Comparison of ENCODE assay signal across 8 cellular contexts in genomic region chr11:107858217-107859070, GRCh38. TPM values are rescaled to one million over a fixed set of nuclear protein-coding genes. Genes with fewer than 3 reads are reported as not detected.
A peak's percentile ranks its signal among the peaks of the same experiment; 100 is the strongest.
DNase-seq lines count a peak whose midpoint lies in the region; ATAC-seq and TF ChIP-seq lines count a peak whose summit lies in the region.

A gene with protein sequence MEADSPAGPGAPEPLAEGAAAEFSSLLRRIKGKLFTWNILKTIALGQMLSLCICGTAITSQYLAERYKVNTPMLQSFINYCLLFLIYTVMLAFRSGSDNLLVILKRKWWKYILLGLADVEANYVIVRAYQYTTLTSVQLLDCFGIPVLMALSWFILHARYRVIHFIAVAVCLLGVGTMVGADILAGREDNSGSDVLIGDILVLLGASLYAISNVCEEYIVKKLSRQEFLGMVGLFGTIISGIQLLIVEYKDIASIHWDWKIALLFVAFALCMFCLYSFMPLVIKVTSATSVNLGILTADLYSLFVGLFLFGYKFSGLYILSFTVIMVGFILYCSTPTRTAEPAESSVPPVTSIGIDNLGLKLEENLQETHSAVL (minus strand): TSS chr11:107858787. CDS start chr11:107858767, 20 bp downstream.

- no peak within 1 kb of the TSS for H2BK15ac ChIP-seq in IMR-90 (ENCODE audit: low read depth, low read length)

- in situ Hi-C loops in IMR-90 (cut with MboI; ENCODE audit: low sequenced_read_pairs) = no loop called here

- H3F3A ChIP-seq in PC-9 (ENCODE audit: insufficient read depth, low read depth) = peaks cover 30% of the 10 kb centered on the region
- peaks cover 23% of the 10 kb centered on the region for H3F3A ChIP-seq in neural progenitor cell (ENCODE audit: low read depth)

- H3K9me3 ChIP-seq in IMR-90 (ENCODE audit: control insufficient read depth, insufficient read depth, low read length) = no peaks in the 10 kb centered on the region
- H3K9me3 ChIP-seq in PC-9 (ENCODE audit: insufficient read depth, low read depth) = no peaks in the 10 kb centered on the region
- no peaks in the 10 kb centered on the region for H3K9me3 ChIP-seq in neural progenitor cell (ENCODE audit: low read depth)
- H3K9me3 ChIP-seq in subcutaneous abdominal adipose tissue (ENCODE audit: control insufficient read depth in 5 of 5, low read length in 5 of 5) = no peaks in the 10 kb centered on the region

- H2AFZ ChIP-seq in IMR-90 (replicated peaks; ENCODE audit: low read length, poor library complexity) (peak within 1 kb of the TSS; percentile 91), PC-9 (peak within 1 kb of the TSS; percentile 96), neural progenitor cell (replicated peaks) (peak within 1 kb of the TSS; percentile 96)

- H2BK5ac ChIP-seq in IMR-90 (ENCODE audit: low read depth, low read length, poor library complexity, severe bottlenecking) = no peak within 1 kb of the TSS

- H3K36me3 ChIP-seq in IMR-90 (ENCODE audit: control insufficient read depth, insufficient read depth, low read length) (no peaks in the 10 kb centered on the region), PC-9 (ENCODE audit: low read depth) (peaks cover 8% of the 10 kb centered on the region; the same call in 1 of the 2 replicates), neural progenitor cell (no peaks in the 10 kb centered on the region), subcutaneous abdominal adipose tissue (ENCODE audit: control insufficient read depth in 5 of 5, insufficient read depth in 5 of 5, low read length in 5 of 5) (no peaks in the 10 kb centered on the region)

- POLR2A ChIA-PET in IMR-90 (lab: Charles Lee; ENCODE audit: unreplicated experiment) = no interaction called here
- POLR2A ChIA-PET in PC-9 (lab: Charles Lee; ENCODE audit: unreplicated experiment) = interaction anchor here (0.7 kb wide), 1 partner anchor 311 kb away, joined by 39 read pairs; no protein-coding TSS in a partner anchor

- peak within 1 kb of the TSS; percentile 91 for H3K4me3 ChIP-seq in IMR-90 (ENCODE audit: insufficient read depth, low read depth, low read length)
- H3K4me3 ChIP-seq in PC-9 = peak within 1 kb of the TSS; percentile 93
- H3K4me3 ChIP-seq in fibroblast of villous mesenchyme (ENCODE audit: low read depth, low read length) = peak within 1 kb of the TSS; percentile 77
- H3K4me3 ChIP-seq in neural progenitor cell = peak within 1 kb of the TSS; percentile 70
- peak within 1 kb of the TSS; percentile 61 to 84 (median 81) for H3K4me3 ChIP-seq in subcutaneous abdominal adipose tissue (ENCODE audit: low read depth in 1 of 5, low read length in 5 of 5)

- peaks cover 13% of the 10 kb centered on the region for H3K4me1 Mint-ChIP-seq in neural progenitor cell

- TF ChIP-seq POLR2A in IMR-90 (IDR thresholded peaks at IDR 0.05; ENCODE audit: low read depth, low read length) = no peak

- H3K9me2 ChIP-seq in PC-9 (ENCODE audit: insufficient read depth) = no peaks in the 10 kb centered on the region

- dilution Hi-C loops in IMR-90 (cut with HindIII; ENCODE audit: low sequenced_read_pairs, unreplicated experiment) = no loop called here

- H3K14ac ChIP-seq in IMR-90 (replicated peaks; ENCODE audit: low read depth, low read length) = peak within 1 kb of the TSS; percentile 21; the same call in 1 of the 2 replicates

- intact Hi-C loops in IMR-90 (cut with micrococcal nuclease) (loop anchor here (5.0 kb wide), 1 partner anchor 61 kb away; no protein-coding TSS in a partner anchor), PC-9 (cut with micrococcal nuclease; ENCODE audit: unreplicated experiment) (loop anchor here (1.0 to 5.0 kb wide), 4 partner anchors 18 to 72 kb away; no protein-coding TSS in a partner anchor)

- H3K23ac ChIP-seq in IMR-90 (ENCODE audit: low read depth, low read length) = peak within 1 kb of the TSS; percentile 72

- H2AK5ac ChIP-seq in IMR-90 (ENCODE audit: low read depth, low read length) = peak within 1 kb of the TSS; percentile 43; the same call in 1 of the 2 replicates

- 0 out of 4 replicates have a peak, but pooled peaks cover 0 to 3% of the 10 kb centered on the region in 2 experiments for H3K79me1 ChIP-seq in IMR-90 (ENCODE audit: low read depth in 1 of 2, low read length in 2 of 2)

- H3K79me2 ChIP-seq in PC-9 (ENCODE audit: low read depth) = peaks cover 55% of the 10 kb centered on the region
- H3K79me2 ChIP-seq in neural progenitor cell (ENCODE audit: low read depth) = no peaks in the 10 kb centered on the region

- peak within 1 kb of the TSS; percentile 2; the same call in 1 of the 2 replicates for H2BK120ac ChIP-seq in IMR-90 (ENCODE audit: low read depth, low read length)

- H3K27ac ChIP-seq in IMR-90 (ENCODE audit: insufficient read depth, low read length) (no peak within 1 kb of the TSS; the same call in 1 of the 2 replicates), PC-9 (peak within 1 kb of the TSS; percentile 78), neural progenitor cell (no peak within 1 kb of the TSS), subcutaneous abdominal adipose tissue (ENCODE audit: low read depth, low read length) (peak within 1 kb of the TSS; percentile 60)

- no peak within 1 kb of the TSS for H3K56ac ChIP-seq in IMR-90 (ENCODE audit: extremely low read depth, insufficient read depth, low read length)

- H3K27me3 ChIP-seq in IMR-90 (ENCODE audit: control insufficient read depth, insufficient read depth, low read length) (peaks cover 4% of the 10 kb centered on the region), PC-9 (ENCODE audit: insufficient read depth, low read depth) (no peaks in the 10 kb centered on the region), neural progenitor cell (peaks cover 32% of the 10 kb centered on the region), subcutaneous abdominal adipose tissue (ENCODE audit: control insufficient read depth in 5 of 5, insufficient read depth in 4 of 5, low read length in 5 of 5) (peaks cover 0 to 6% (median 0%) of the 10 kb centered on the region in 5 donors)

- H3K18ac ChIP-seq in IMR-90 (ENCODE audit: low read depth, low read length) = peak within 1 kb of the TSS; percentile 8; the same call in 1 of the 2 replicates

- peak within 1 kb of the TSS; percentile 91 for H2AK9ac ChIP-seq in IMR-90 (replicated peaks; ENCODE audit: low read depth, low read length, poor library complexity)

- peak within 1 kb of the TSS; percentile 93 for H3K4me3 Mint-ChIP-seq in neural progenitor cell

- no peak for TF ChIP-seq RAD21 in IMR-90 (IDR thresholded peaks at IDR 0.05; ENCODE audit: low read length)

- H3K4ac ChIP-seq in IMR-90 (ENCODE audit: low read depth, low read length) = peak within 1 kb of the TSS; percentile 47; the same call in 1 of the 2 replicates

- ATAC-seq in GM21526 (IDR thresholded peaks at IDR 0.05; ENCODE audit: low FRiP score, unreplicated experiment) = peak; percentile 87
- ATAC-seq in IMR-90 (ENCODE audit: low read depth) = peak; percentile 91

- CTCF ChIA-PET in IMR-90 (lab: Yijun Ruan, JAX) (interaction anchor here (0.6 kb wide), 1 partner anchor 13 kb away, joined by 6 read pairs; no protein-coding TSS in a partner anchor), PC-9 (lab: Charles Lee) (no interaction called here)

- H4K91ac ChIP-seq in IMR-90 (ENCODE audit: insufficient read depth, low read depth, low read length) = no peak within 1 kb of the TSS; the same call in 1 of the 2 replicates

- H3K9ac ChIP-seq in IMR-90 (ENCODE audit: low read depth, low read length) (peak within 1 kb of the TSS; percentile 49), neural progenitor cell (no peak within 1 kb of the TSS), subcutaneous abdominal adipose tissue (ENCODE audit: low read length in 5 of 5) (peak within 1 kb of the TSS; percentile 32 to 87 (median 76))

- H2BK20ac ChIP-seq in IMR-90 (ENCODE audit: low read depth, low read length) = no peak within 1 kb of the TSS

- BruUV-seq in IMR-90 (replicated peaks; lab: Mats Ljungman, UMichigan) (no TSS peak), PC-9 (replicated peaks; lab: Mats Ljungman, UMichigan) (no TSS peak)

- H3K27me3 Mint-ChIP-seq in neural progenitor cell (ENCODE audit: insufficient read depth, low read depth) = peaks cover 54% of the 10 kb centered on the region

- H3K36me3 Mint-ChIP-seq in neural progenitor cell = no peaks in the 10 kb centered on the region

- H3K9me3 Mint-ChIP-seq in neural progenitor cell = no peaks in the 10 kb centered on the region

- DNase-seq in DMS53 treated with DMSO at 0.1 percent for 48 hours (lab: John Stamatoyannopoulos, UW; ENCODE audit: unreplicated experiment) (peak; percentile 92), IMR-90 (peak; percentile 37), PC-9 (peak; percentile 81 to 91), fibroblast of villous mesenchyme (ENCODE audit: low read depth) (peak; percentile 39), neural progenitor cell (ENCODE audit: low spot score) (peak; percentile 89)
- DNase-seq in activated T-cell treated with anti-CD3 and anti-CD28 coated beads, Interleukin-2, amount 50 U/mL, for 48 hours = peak; percentile 81 to 86

- WGBS in IMR-90 (ENCODE audit: extremely low coverage in 2 of 2, insufficient read length in 1 of 2), 2 experiments = 0% methylated on average over 14 of the region's 73 CpGs; no CpG with 5 or more reads in 1 of the 2 experiments

- H3K27ac Mint-ChIP-seq in neural progenitor cell = no peak within 1 kb of the TSS

- H4K8ac ChIP-seq in IMR-90 (ENCODE audit: low read depth in 2 of 2, low read length in 2 of 2) = peak within 1 kb of the TSS; percentile 45 to 90; a peak in 3 of 4 replicates

- no peaks in the 10 kb centered on the region for H3K9me1 ChIP-seq in IMR-90 (ENCODE audit: insufficient read depth, low read length)

- no peak within 1 kb of the TSS for H4K5ac ChIP-seq in IMR-90 (ENCODE audit: low read depth, low read length)

- H4K20me1 ChIP-seq in IMR-90 (ENCODE audit: insufficient read depth, low read length) (no peaks in the 10 kb centered on the region), PC-9 (ENCODE audit: insufficient read depth) (peaks cover 16% of the 10 kb centered on the region), neural progenitor cell (ENCODE audit: low read depth) (peaks cover 5% of the 10 kb centered on the region)

- H3K4me1 ChIP-seq in IMR-90 (ENCODE audit: control insufficient read depth, insufficient read depth, low read length) = no peaks in the 10 kb centered on the region
- H3K4me1 ChIP-seq in PC-9 (replicated peaks; ENCODE audit: insufficient read depth) = peaks cover 31% of the 10 kb centered on the region
- H3K4me1 ChIP-seq in neural progenitor cell = peaks cover 6% of the 10 kb centered on the region
- peaks cover 2 to 26% (median 21%) of the 10 kb centered on the region in 5 donors for H3K4me1 ChIP-seq in subcutaneous abdominal adipose tissue (ENCODE audit: control insufficient read depth in 5 of 5, insufficient read depth in 5 of 5, low read length in 5 of 5)

- TF ChIP-seq CTCF in IMR-90 (conservative IDR thresholded peaks at IDR 0.05; ENCODE audit: low read depth, low read length) = no peak
- 0 out of 2 replicates have a peak, but pooled peaks have one; percentile 13 for TF ChIP-seq CTCF in PC-9 (conservative IDR thresholded peaks at IDR 0.05)
- no peak for TF ChIP-seq CTCF in fibroblast of villous mesenchyme (IDR thresholded peaks at IDR 0.05; ENCODE audit: insufficient read depth, low read depth, low read length)
- TF ChIP-seq CTCF in neural progenitor cell (IDR thresholded peaks at IDR 0.05) = peak; percentile 19

- H3K4me2 ChIP-seq in IMR-90 (ENCODE audit: low read depth, low read length) = peak within 1 kb of the TSS; percentile 100
- peak within 1 kb of the TSS; percentile 73 for H3K4me2 ChIP-seq in PC-9
- peak within 1 kb of the TSS; percentile 93 for H3K4me2 ChIP-seq in neural progenitor cell

RNA-seq across cellular contexts. Expression of the gene that starts here (rescaled TPM):
- total RNA-seq in IMR-90 (2012; rRNA removed) (15.4 and 16.9 TPM in 2 replicates), PC-9 (2021) (24.9 and 35.7 TPM in 2 replicates), fibroblast of villous mesenchyme (4.8 and 14.7 TPM in 2 replicates), neural progenitor cell (ENCODE audit: low replicate concordance) (9.8 and 10.3 TPM in 2 replicates)
- polyA plus RNA-seq in IMR-90 (2012; rRNA removed) = 4.7 and 4.9 TPM in 2 replicates
- 2.7 and 2.8 TPM in 2 replicates for polyA plus RNA-seq in IMR-90 (2012; cell fraction: cytosol; rRNA removed)
- 1.4 and 3.5 TPM in 2 replicates for polyA plus RNA-seq in IMR-90 (2012; cell fraction: nucleus; rRNA removed; ENCODE audit: low replicate concordance)

Comparison
In these comparisons a context has a peak if more than half of its experiments do, and no peak if none do; other contexts are left out.
1. DNase-seq: peak in every context shown above with its lines; median percentile 92 in DMS53 treated with DMSO at 0.1 percent for 48 hours; 89 in neural progenitor cell; 86 in PC-9; 84 in activated T-cell treated with anti-CD3 and anti-CD28 coated beads, Interleukin-2, amount 50 U/mL, for 48 hours; 39 in fibroblast of villous mesenchyme; 37 in IMR-90.
2. H3K27ac ChIP-seq: peak in PC-9 (single experiment) and subcutaneous abdominal adipose tissue (single experiment); none in IMR-90 (single experiment) and neural progenitor cell (single experiment).
3. CTCF ChIP-seq: peak in PC-9 (single experiment) and neural progenitor cell (single experiment); none in IMR-90 (single experiment) and fibroblast of villous mesenchyme (single experiment).
4. Peak in every context shown above with its lines, with median percentiles within 50 percentile points of each other: H2AFZ ChIP-seq, H3K4me2 ChIP-seq and H3K4me3 ChIP-seq.